ENCODE assay signal across 6 cellular contexts in the genomic region with DNA sequence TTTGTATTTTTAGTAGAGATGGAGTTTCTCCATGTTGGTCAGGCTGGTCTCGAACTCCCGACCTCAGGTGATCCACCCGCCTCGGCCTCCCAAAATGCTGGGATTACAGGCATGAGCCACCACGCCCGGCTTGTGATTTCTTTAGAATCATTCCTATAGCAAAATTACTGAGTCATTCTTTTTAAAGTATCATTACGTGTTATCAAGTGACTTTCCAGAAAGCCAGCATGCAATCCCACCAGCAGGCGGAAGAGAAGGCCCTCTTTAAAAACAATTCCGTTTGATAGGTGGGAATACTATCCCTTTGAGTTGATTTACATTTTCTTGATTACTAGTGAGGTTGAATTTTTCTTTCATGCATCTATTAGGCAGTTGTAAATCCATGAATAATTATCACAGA. TPM values are rescaled to one million over a fixed set of nuclear protein-coding genes. Genes with fewer than 3 reads are reported as not detected.
A peak's percentile ranks its signal among the peaks of the same experiment; 100 is the strongest.
DNase-seq lines count a peak whose midpoint lies in the region; ATAC-seq, FAIRE-seq and TF ChIP-seq lines count a peak whose summit lies in the region.
"Not testable (repeated sequence)": the region's sequence is repeated elsewhere in the genome, so short reads cannot be mapped to it uniquely, and the experiment has no call there.

No MANE protein-coding gene starts in this region.

- not testable (repeated sequence) for FAIRE-seq in K562 (lab: Jason Lieb, UNC)

- CTCF ChIA-PET in WTC11 (lab: Charles Lee): interaction anchor here (0.7 kb wide), 1 partner anchor 8 kb away, joined by 4 read pairs; no protein-coding TSS in a partner anchor
- CTCF ChIA-PET in K562 (lab: Yijun Ruan, JAX; ENCODE audit: low intra/inter-chr PET ratio): not testable (repeated sequence)

- not testable (repeated sequence) for H3K9ac ChIP-seq in K562 (ENCODE audit: insufficient read depth in 1 of 2, low read depth in 2 of 2, low read length in 2 of 2); mesenchymal stem cell (ENCODE audit: low read length)

- ATAC-seq in WTC11, K562, foreskin keratinocyte: not testable (repeated sequence)

- H2AFZ ChIP-seq in K562 (ENCODE audit: low read depth, low read length); mesenchymal stem cell (ENCODE audit: low read depth, low read length): not testable (repeated sequence)

- H4K91ac ChIP-seq in mesenchymal stem cell (ENCODE audit: low read length): not testable (repeated sequence)

- POLR2A ChIA-PET in WTC11 (lab: Charles Lee): not testable (repeated sequence)
- POLR2A ChIA-PET in K562 (lab: Yijun Ruan, JAX): interaction anchor here (1.2 kb wide), 1 partner anchor 8 kb away, joined by 3 read pairs; no protein-coding TSS in a partner anchor

- not testable (repeated sequence) for H3K4me2 ChIP-seq in K562 (ENCODE audit: insufficient read depth, low read length); mesenchymal stem cell (ENCODE audit: low read length, poor library complexity, severe bottlenecking)

- not testable (repeated sequence) for H3K18ac ChIP-seq in mesenchymal stem cell (ENCODE audit: low read depth in 1 of 2, low read length in 2 of 2)

- H3K27me3 Mint-ChIP-seq in CD14-positive monocyte (ENCODE audit: low read depth in 3 of 3); WTC11 (ENCODE audit: low read depth): not testable (repeated sequence)

- DNase-seq in CD14-positive monocyte (ENCODE audit: low spot score); WTC11 (ENCODE audit: low spot score); K562 (ENCODE audit: extremely low read depth in 1 of 4, low spot score in 3 of 4); choroid plexus epithelial cell (ENCODE audit: low read depth); foreskin keratinocyte; mesenchymal stem cell: not testable (repeated sequence)

- H3K4me3 Mint-ChIP-seq in CD14-positive monocyte: peak overlapping the region in 1 of 2 donors; percentile 21
- not testable (repeated sequence) for H3K4me3 Mint-ChIP-seq in WTC11

- not testable (repeated sequence) for H2BK12ac ChIP-seq in mesenchymal stem cell (ENCODE audit: low read length in 2 of 2)

- 70% methylated on average over 8 of the region's 9 CpGs for WGBS in K562 (ENCODE audit: insufficient coverage, low coverage, missing lambda C conversion rate)
- WGBS in mesenchymal stem cell: over 99% methylated on average over 5 of the region's 9 CpGs

- not testable (repeated sequence) for H2BK15ac ChIP-seq in mesenchymal stem cell (ENCODE audit: low read depth, poor library complexity, severe bottlenecking)

- not testable (repeated sequence) for TF ChIP-seq CTCF in CD14-positive monocyte (IDR thresholded peaks at IDR 0.05); WTC11 (IDR thresholded peaks at IDR 0.05); K562 (IDR thresholded peaks at IDR 0.05 in 2 of 3, conservative IDR thresholded peaks at IDR 0.05 in 1 of 3; ENCODE audit: insufficient read depth in 2 of 3, low read depth in 1 of 3, low read length in 3 of 3)
- TF ChIP-seq CTCF in choroid plexus epithelial cell (conservative IDR thresholded peaks at IDR 0.05; ENCODE audit: low read depth, low read length): peak; percentile 16
- peak; percentile 2 for TF ChIP-seq CTCF in foreskin keratinocyte (conservative IDR thresholded peaks at IDR 0.05)

- not testable (repeated sequence) for H3K27ac ChIP-seq in K562 (ENCODE audit: extremely low read depth, low read depth, low read length); foreskin keratinocyte; mesenchymal stem cell (ENCODE audit: low read length, poor library complexity, severe bottlenecking)

- TF ChIP-seq POLR2A in K562 (conservative IDR thresholded peaks at IDR 0.05): not testable (repeated sequence)

- H3K23ac ChIP-seq in mesenchymal stem cell (ENCODE audit: low read length in 2 of 2): not testable (repeated sequence)

- H3K79me1 ChIP-seq in mesenchymal stem cell (replicated peaks; ENCODE audit: low read length, poor library complexity, severe bottlenecking): not testable (repeated sequence)

- peaks cover 50% of the 10 kb centered on the region for H3K4me1 Mint-ChIP-seq in CD14-positive monocyte
- H3K4me1 Mint-ChIP-seq in WTC11: not testable (repeated sequence)

- H3K4me1 ChIP-seq in K562 (replicated peaks in 1 of 2; ENCODE audit: control insufficient read depth in 2 of 2, insufficient read depth in 2 of 2, low read length in 2 of 2) (peaks cover 10 to 11% of the 10 kb centered on the region in 2 experiments; a peak in 3 of 5 replicates), mesenchymal stem cell (ENCODE audit: control insufficient read depth, insufficient read depth, low read depth, low read length) (peaks cover 11% of the 10 kb centered on the region)
- not testable (repeated sequence) for H3K4me1 ChIP-seq in foreskin keratinocyte

- H3K36me3 Mint-ChIP-seq in CD14-positive monocyte, WTC11: not testable (repeated sequence)

- not testable (repeated sequence) for H3K9me3 Mint-ChIP-seq in CD14-positive monocyte, WTC11

- H4K20me1 ChIP-seq in K562 (replicated peaks; ENCODE audit: control insufficient read depth, insufficient read depth, low read length): not testable (repeated sequence)

- H3K36me3 ChIP-seq in K562 (ENCODE audit: control insufficient read depth, insufficient read depth, low read length); mesenchymal stem cell (ENCODE audit: control insufficient read depth in 1 of 2, insufficient read depth in 2 of 2, low read depth in 1 of 2, low read length in 2 of 2): not testable (repeated sequence)

- H2BK5ac ChIP-seq in mesenchymal stem cell (ENCODE audit: low read depth, low read length, poor library complexity, severe bottlenecking): not testable (repeated sequence)

- H3K27me3 ChIP-seq in K562 (ENCODE audit: control insufficient read depth in 2 of 2, insufficient read depth in 2 of 2, low read length in 2 of 2); foreskin keratinocyte; mesenchymal stem cell (ENCODE audit: control insufficient read depth in 1 of 2, insufficient read depth in 1 of 2, low read length in 2 of 2): not testable (repeated sequence)

- not testable (repeated sequence) for H4K8ac ChIP-seq in mesenchymal stem cell (ENCODE audit: low read length)

- H3K9me3 ChIP-seq in K562 (replicated peaks; ENCODE audit: control insufficient read depth, insufficient read depth, low read depth, low read length); mesenchymal stem cell (ENCODE audit: control insufficient read depth, low read length): not testable (repeated sequence)

- not testable (repeated sequence) for TF ChIP-seq RAD21 in K562 (CRISPR knock-in tag; conservative IDR thresholded peaks at IDR 0.05 in 1 of 2, IDR thresholded peaks at IDR 0.05 in 1 of 2)

- intact Hi-C loops in CD14-positive monocyte (cut with micrococcal nuclease); K562 (cut with micrococcal nuclease): not testable (repeated sequence)

- H3K79me2 ChIP-seq in K562 (ENCODE audit: control insufficient read depth, insufficient read depth, low read length): not testable (repeated sequence)

- TF ChIP-seq EP300 in K562 (IDR thresholded peaks at IDR 0.05; ENCODE audit: low read length): not testable (repeated sequence)

- BruUV-seq in K562 (replicated peaks; lab: Mats Ljungman, UMichigan): not testable (repeated sequence)

- H3K27ac Mint-ChIP-seq in CD14-positive monocyte (peak overlapping the region; percentile 89 to 98 (median 96)), WTC11 (peak overlapping the region; percentile 41; the same call in 1 of the 2 replicates)

- H3K4me3 ChIP-seq in K562; choroid plexus epithelial cell (ENCODE audit: low read depth, low read length); mesenchymal stem cell (ENCODE audit: insufficient read depth in 1 of 2, low read depth in 1 of 2, low read length in 2 of 2): not testable (repeated sequence)

- not testable (repeated sequence) for H2AK5ac ChIP-seq in mesenchymal stem cell (ENCODE audit: low read length, severe bottlenecking)

- not testable (repeated sequence) for H3K14ac ChIP-seq in mesenchymal stem cell (ENCODE audit: low read length in 2 of 2)

- H2BK120ac ChIP-seq in mesenchymal stem cell (ENCODE audit: low read depth, low read length): peak overlapping the region; percentile 8

- not testable (repeated sequence) for H3K9me1 ChIP-seq in K562 (ENCODE audit: control insufficient read depth, insufficient read depth, low read length)

- not testable (repeated sequence) for H3K4ac ChIP-seq in mesenchymal stem cell (ENCODE audit: low read depth in 1 of 2, low read length in 2 of 2)

- in situ Hi-C loops in K562 (cut with MboI): not testable (repeated sequence)

RNA-seq across cellular contexts. Expression of a gene that starts 25.1 kb away (rescaled TPM):
- polyA plus RNA-seq in CD14-positive monocyte: 1 to 10 TPM; 4.5 to 6.9 TPM
- total RNA-seq in WTC11 (2021): 216 to 239 TPM (median 216 TPM) in 3 replicates
- total RNA-seq in K562 (2011; cell fraction: chromatin; rRNA removed; ENCODE audit: low replicate concordance): 436 and 524 TPM in 2 replicates
- total RNA-seq in K562 (2011; cell fraction: nucleolus; rRNA removed): 350 and 362 TPM in 2 replicates
- total RNA-seq in K562 (2011; cell fraction: nucleoplasm; rRNA removed): 437 and 537 TPM in 2 replicates
- 73.5 and 82.5 TPM in 2 replicates for total RNA-seq in K562 (2014; rRNA removed)
- 46.7 and 51.6 TPM in 2 replicates for total RNA-seq in K562 (2014; rRNA removed; fragmentation: Illumina TruSeq; extraction: Trizol)
- 47.7 and 49.9 TPM in 2 replicates for total RNA-seq in K562 (2015; rRNA removed; fragmentation: Illumina TruSeq; extraction: Trizol)
- total RNA-seq in K562 (2021): 180 and 205 TPM in 2 replicates
- polyA plus RNA-seq in K562 (2011; rRNA removed): 44.6 and 88.4 TPM in 2 replicates
- polyA plus RNA-seq in K562 (2011; cell fraction: cytosol; rRNA removed): 20.8 and 37.3 TPM in 2 replicates
- 193 and 236 TPM in 2 replicates for polyA plus RNA-seq in K562 (2011; cell fraction: nucleus; rRNA removed)
- 137 and 151 TPM in 2 replicates for polyA plus RNA-seq in K562 (2012)
- 137 and 150 TPM in 2 replicates for polyA plus RNA-seq in K562 (2014; fragmentation: Illumina TruSeq; extraction: Trizol)
- 1 to 10 TPM; 5.2 to 6.7 TPM for polyA plus RNA-seq in K562 (2014; fragmentation: Nextera tagmentation; extraction: Ambion mirVana)
- 60.8 and 63.2 TPM in 2 replicates for polyA plus RNA-seq in K562 (2014; rRNA removed)
- 96.8 and 146 TPM in 2 replicates for polyA minus RNA-seq in K562 (2011; rRNA and poly(A)+ RNA removed)
- polyA minus RNA-seq in K562 (2011; cell fraction: cytosol; rRNA and poly(A)+ RNA removed): 86.8 and 111 TPM in 2 replicates
- 89.9 and 136 TPM in 2 replicates for polyA minus RNA-seq in K562 (2011; cell fraction: nucleus; rRNA and poly(A)+ RNA removed)
- total RNA-seq in foreskin keratinocyte: 251 and 257 TPM in 2 replicates
- polyA plus RNA-seq in foreskin keratinocyte: 71.6 and 80.2 TPM in 2 replicates
- 155 TPM for polyA plus RNA-seq in mesenchymal stem cell (2013, experiment 1 of 2)
- polyA plus RNA-seq in mesenchymal stem cell (2013, experiment 2 of 2): 150 TPM
